8 cellular contexts compared by ENCODE assay signal in the genomic region with DNA sequence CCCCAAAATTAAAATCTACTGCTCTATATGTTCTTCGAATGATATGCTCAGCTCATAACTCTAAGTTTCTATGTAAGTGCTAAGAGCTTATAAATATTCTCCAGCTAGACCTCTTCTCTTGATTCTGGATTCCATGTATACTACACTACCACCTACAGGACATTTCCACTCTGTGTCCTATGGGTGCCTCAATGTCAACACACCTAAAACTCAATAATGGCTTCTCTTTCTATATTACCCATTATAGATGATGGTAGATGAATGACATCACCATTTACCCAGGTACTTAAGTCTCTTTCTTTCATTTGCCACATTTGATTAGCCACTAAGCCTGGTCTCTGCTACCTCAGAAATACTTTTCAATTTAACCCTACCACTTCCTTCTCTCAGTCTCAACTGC. TPM values are rescaled to one million over a fixed set of nuclear protein-coding genes. Genes with fewer than 3 reads are reported as not detected.
DNase-seq lines count a peak whose midpoint lies in the region; ATAC-seq, FAIRE-seq and TF ChIP-seq lines count a peak whose summit lies in the region.

No MANE protein-coding gene starts in this region.

- peak; percentile 8 for DNase-seq in NOMO-1 treated with DMSO at 0.1 percent for 48 hours (lab: John Stamatoyannopoulos, UW; ENCODE audit: unreplicated experiment)
- no peak for DNase-seq in NOMO-1 treated with dmso at 0.1 percent for 144 hours (lab: John Stamatoyannopoulos, UW; ENCODE audit: unreplicated experiment)
- peak; percentile 25 for DNase-seq in NCI-H1694 (lab: John Stamatoyannopoulos, UW)
- DNase-seq in bronchial epithelial cell (ENCODE audit: low read depth), result peak; percentile 73
- DNase-seq in stimulated activated effector memory CD8-positive, alpha-beta T cell treated with anti-CD3 and anti-CD28 coated beads, Interleukin-12 subunit alpha, Interleukin-12 subunit beta, amount 100 ng/mL, for 72 hours (ENCODE audit: low spot score in 2 of 2), result no peak
- no peak for DNase-seq in T1000 (lab: John Stamatoyannopoulos, UW)
- DNase-seq in GDM1 (lab: John Stamatoyannopoulos, UW), result no peak

- H3K4me1 Mint-ChIP-seq in stimulated activated effector memory CD8-positive, alpha-beta T cell treated with anti-CD3 and anti-CD28 coated beads, Interleukin-12 subunit alpha, Interleukin-12 subunit beta, amount 100 ng/mL, for 72 hours, result peaks cover 27% of the 10 kb centered on the region

- no peaks in the 10 kb centered on the region for H3K9me3 Mint-ChIP-seq in stimulated activated effector memory CD8-positive, alpha-beta T cell treated with anti-CD3 and anti-CD28 coated beads, Interleukin-12 subunit alpha, Interleukin-12 subunit beta, amount 100 ng/mL, for 72 hours

- H3K4me3 Mint-ChIP-seq in stimulated activated effector memory CD8-positive, alpha-beta T cell treated with anti-CD3 and anti-CD28 coated beads, Interleukin-12 subunit alpha, Interleukin-12 subunit beta, amount 100 ng/mL, for 72 hours, result no peak overlapping the region

- no peaks in the 10 kb centered on the region for H3K36me3 ChIP-seq in bronchial epithelial cell (ENCODE audit: control insufficient read depth, insufficient read depth, low read length)

- no peaks in the 10 kb centered on the region for H3K36me3 Mint-ChIP-seq in stimulated activated effector memory CD8-positive, alpha-beta T cell treated with anti-CD3 and anti-CD28 coated beads, Interleukin-12 subunit alpha, Interleukin-12 subunit beta, amount 100 ng/mL, for 72 hours

- no peak overlapping the region for H3K27ac Mint-ChIP-seq in stimulated activated effector memory CD8-positive, alpha-beta T cell treated with anti-CD3 and anti-CD28 coated beads, Interleukin-12 subunit alpha, Interleukin-12 subunit beta, amount 100 ng/mL, for 72 hours

- no peak for FAIRE-seq in bronchial epithelial cell (lab: Jason Lieb, UNC)

- peak; percentile 37 for ATAC-seq in stimulated activated effector memory CD8-positive, alpha-beta T cell treated with anti-CD3 and anti-CD28 coated beads, Interleukin-12 subunit alpha, Interleukin-12 subunit beta, amount 100 ng/mL, for 72 hours
- ATAC-seq in activated CD4-positive, CD25-positive, alpha-beta regulatory T cell treated with anti-CD3 and anti-CD28 coated beads, Interleukin-2, amount 50 U/mL, for 24 hours, result no peak

- peak; percentile 45 for TF ChIP-seq CTCF in bronchial epithelial cell (IDR thresholded peaks at IDR 0.05; ENCODE audit: insufficient read depth, low read length, severe bottlenecking)

- H3K4me3 ChIP-seq in bronchial epithelial cell (ENCODE audit: low read depth, low read length), result no peak overlapping the region

- no peaks in the 10 kb centered on the region for H3K27me3 ChIP-seq in bronchial epithelial cell (ENCODE audit: control insufficient read depth, insufficient read depth, low read length)

RNA-seq across cellular contexts. Expression of a gene that starts 41.3 kb away (rescaled TPM):
- total RNA-seq in bronchial epithelial cell, result 0.51 and 0.79 TPM in 2 replicates

Comparison
In these comparisons a context has a peak if more than half of its experiments do, and no peak if none do; other contexts are left out.
1. DNase-seq: peak in NOMO-1 treated with DMSO at 0.1 percent for 48 hours (single experiment), NCI-H1694 (single experiment) and bronchial epithelial cell (single experiment); none in NOMO-1 treated with dmso at 0.1 percent for 144 hours (single experiment), stimulated activated effector memory CD8-positive, alpha-beta T cell treated with anti-CD3 and anti-CD28 coated beads, Interleukin-12 subunit alpha, Interleukin-12 subunit beta, amount 100 ng/mL, for 72 hours (0 of 2), T1000 (single experiment) and GDM1 (single experiment).